In the genomic region with DNA sequence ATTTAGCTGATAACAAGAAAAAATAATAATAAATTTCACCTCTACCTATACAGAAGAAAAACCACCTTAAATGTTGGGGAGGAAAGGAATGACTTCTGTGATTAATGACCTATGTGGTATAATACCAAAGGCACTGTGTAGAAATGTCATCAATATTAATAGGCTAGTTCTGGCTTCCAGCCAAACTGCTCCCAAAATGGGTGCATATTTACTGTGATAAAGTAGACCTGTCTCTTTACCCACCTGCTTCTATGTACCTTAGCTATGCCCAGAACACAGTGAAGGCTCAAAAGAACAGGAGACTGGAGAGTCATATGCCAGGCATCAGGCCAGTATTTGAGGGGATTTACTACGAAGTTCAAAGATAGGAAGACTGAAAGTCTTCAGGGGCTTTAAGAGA, we compare ENCODE assay signal across 1 cellular context.
TF ChIP-seq lines count a peak whose summit lies in the region.

No MANE protein-coding gene starts in this region.

TF ChIP-seq in GM23338, 12 proteins besides CTCF, POLR2A, EP300 and RAD21:
- TF ChIP-seq, protein P1, sequence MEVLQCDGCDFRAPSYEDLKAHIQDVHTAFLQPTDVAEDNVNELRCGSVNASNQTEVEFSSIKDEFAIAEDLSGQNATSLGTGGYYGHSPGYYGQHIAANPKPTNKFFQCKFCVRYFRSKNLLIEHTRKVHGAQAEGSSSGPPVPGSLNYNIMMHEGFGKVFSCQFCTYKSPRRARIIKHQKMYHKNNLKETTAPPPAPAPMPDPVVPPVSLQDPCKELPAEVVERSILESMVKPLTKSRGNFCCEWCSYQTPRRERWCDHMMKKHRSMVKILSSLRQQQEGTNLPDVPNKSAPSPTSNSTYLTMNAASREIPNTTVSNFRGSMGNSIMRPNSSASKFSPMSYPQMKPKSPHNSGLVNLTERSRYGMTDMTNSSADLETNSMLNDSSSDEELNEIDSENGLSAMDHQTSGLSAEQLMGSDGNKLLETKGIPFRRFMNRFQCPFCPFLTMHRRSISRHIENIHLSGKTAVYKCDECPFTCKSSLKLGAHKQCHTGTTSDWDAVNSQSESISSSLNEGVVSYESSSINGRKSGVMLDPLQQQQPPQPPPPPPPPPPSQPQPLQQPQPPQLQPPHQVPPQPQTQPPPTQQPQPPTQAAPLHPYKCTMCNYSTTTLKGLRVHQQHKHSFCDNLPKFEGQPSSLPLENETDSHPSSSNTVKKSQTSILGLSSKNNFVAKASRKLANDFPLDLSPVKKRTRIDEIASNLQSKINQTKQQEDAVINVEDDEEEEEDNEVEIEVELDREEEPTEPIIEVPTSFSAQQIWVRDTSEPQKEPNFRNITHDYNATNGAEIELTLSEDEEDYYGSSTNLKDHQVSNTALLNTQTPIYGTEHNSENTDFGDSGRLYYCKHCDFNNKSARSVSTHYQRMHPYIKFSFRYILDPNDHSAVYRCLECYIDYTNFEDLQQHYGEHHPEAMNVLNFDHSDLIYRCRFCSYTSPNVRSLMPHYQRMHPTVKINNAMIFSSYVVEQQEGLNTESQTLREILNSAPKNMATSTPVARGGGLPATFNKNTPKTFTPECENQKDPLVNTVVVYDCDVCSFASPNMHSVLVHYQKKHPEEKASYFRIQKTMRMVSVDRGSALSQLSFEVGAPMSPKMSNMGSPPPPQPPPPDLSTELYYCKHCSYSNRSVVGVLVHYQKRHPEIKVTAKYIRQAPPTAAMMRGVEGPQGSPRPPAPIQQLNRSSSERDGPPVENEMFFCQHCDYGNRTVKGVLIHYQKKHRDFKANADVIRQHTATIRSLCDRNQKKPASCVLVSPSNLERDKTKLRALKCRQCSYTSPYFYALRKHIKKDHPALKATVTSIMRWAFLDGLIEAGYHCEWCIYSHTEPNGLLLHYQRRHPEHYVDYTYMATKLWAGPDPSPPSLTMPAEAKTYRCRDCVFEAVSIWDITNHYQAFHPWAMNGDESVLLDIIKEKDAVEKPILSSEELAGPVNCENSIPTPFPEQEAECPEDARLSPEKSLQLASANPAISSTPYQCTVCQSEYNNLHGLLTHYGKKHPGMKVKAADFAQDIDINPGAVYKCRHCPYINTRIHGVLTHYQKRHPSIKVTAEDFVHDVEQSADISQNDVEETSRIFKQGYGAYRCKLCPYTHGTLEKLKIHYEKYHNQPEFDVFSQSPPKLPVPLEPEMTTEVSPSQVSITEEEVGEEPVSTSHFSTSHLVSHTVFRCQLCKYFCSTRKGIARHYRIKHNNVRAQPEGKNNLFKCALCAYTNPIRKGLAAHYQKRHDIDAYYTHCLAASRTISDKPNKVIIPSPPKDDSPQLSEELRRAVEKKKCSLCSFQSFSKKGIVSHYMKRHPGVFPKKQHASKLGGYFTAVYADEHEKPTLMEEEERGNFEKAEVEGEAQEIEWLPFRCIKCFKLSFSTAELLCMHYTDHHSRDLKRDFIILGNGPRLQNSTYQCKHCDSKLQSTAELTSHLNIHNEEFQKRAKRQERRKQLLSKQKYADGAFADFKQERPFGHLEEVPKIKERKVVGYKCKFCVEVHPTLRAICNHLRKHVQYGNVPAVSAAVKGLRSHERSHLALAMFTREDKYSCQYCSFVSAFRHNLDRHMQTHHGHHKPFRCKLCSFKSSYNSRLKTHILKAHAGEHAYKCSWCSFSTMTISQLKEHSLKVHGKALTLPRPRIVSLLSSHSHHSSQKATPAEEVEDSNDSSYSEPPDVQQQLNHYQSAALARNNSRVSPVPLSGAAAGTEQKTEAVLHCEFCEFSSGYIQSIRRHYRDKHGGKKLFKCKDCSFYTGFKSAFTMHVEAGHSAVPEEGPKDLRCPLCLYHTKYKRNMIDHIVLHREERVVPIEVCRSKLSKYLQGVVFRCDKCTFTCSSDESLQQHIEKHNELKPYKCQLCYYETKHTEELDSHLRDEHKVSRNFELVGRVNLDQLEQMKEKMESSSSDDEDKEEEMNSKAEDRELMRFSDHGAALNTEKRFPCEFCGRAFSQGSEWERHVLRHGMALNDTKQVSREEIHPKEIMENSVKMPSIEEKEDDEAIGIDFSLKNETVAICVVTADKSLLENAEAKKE (CRISPR knock-in tag; IDR thresholded peaks at IDR 0.05), result no peak
- no peak for TF ChIP-seq EZH2phosphoT487 (IDR thresholded peaks at IDR 0.05; ENCODE audit: unreplicated experiment)
